21 cellular contexts compared by ENCODE assay signal in the genomic region with DNA sequence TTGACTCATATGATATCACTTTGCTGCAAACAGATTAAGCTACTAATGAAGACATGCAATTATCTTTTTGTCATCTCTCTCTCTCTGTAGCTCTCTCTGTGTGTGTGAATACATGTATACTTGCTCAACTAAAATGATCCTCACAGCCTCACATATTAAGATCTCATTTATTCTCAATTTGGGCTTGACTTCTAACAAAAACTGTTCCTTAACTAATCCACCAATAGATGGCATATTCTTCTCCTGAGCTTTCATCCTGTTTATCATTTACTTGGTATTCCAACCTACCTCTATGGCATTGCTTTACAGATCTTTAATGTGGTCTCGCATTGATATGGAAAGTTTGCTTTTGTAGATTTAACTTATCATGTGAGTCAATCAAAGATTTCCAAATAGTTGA.
DNase-seq lines count a peak whose midpoint lies in the region; ATAC-seq, FAIRE-seq and TF ChIP-seq lines count a peak whose summit lies in the region.
"Had no signal": no experiment of that assay in that cellular context is flagged by ENCODE, and none has a peak within 500 bp of the region (broad histone marks: within the 10 kb centered on the region; RNA-seq: fewer than 3 reads in every experiment).

No MANE protein-coding gene starts in this region.

- H2AFZ ChIP-seq in neuronal stem cell (ENCODE audit: low read length), result no peak overlapping the region

- no peaks in the 10 kb centered on the region for H3K4me1 Mint-ChIP-seq in chondrocyte (ENCODE audit: low read depth)
- no peaks in the 10 kb centered on the region for H3K4me1 Mint-ChIP-seq in activated naive CD8-positive, alpha-beta T cell treated with anti-CD3 and anti-CD28 coated beads, Interleukin-2, amount 50 U/mL, for 24 hours

- H4K8ac ChIP-seq in neuronal stem cell (ENCODE audit: low read depth, low read length), result no peak overlapping the region

- no peak overlapping the region for H3K14ac ChIP-seq in neuronal stem cell (ENCODE audit: low read length)

- FAIRE-seq in D721Med (lab: Jason Lieb, UNC), result peak; percentile 66
- FAIRE-seq: pancreas had no signal

- H3K4ac ChIP-seq in neuronal stem cell (ENCODE audit: low read length), result no peak overlapping the region

- no peak overlapping the region for H2AK5ac ChIP-seq in neuronal stem cell (ENCODE audit: low read depth, low read length)

- H3K27me3 ChIP-seq in neuronal stem cell (ENCODE audit: control insufficient read depth in 3 of 3, insufficient read depth in 3 of 3, low read depth in 1 of 3, low read length in 3 of 3), result no peaks in the 10 kb centered on the region
- H3K27me3 ChIP-seq: brain microvascular endothelial cell, foreskin keratinocyte, pancreas had no signal

- H3K36me3 Mint-ChIP-seq in chondrocyte (ENCODE audit: low read depth), result no peaks in the 10 kb centered on the region
- no peaks in the 10 kb centered on the region for H3K36me3 Mint-ChIP-seq in activated naive CD8-positive, alpha-beta T cell treated with anti-CD3 and anti-CD28 coated beads, Interleukin-2, amount 50 U/mL, for 24 hours (ENCODE audit: low read depth)
- H3K36me3 Mint-ChIP-seq: activated naive CD8-positive, alpha-beta T cell treated with anti-CD3 and anti-CD28 coated beads, Interleukin-2, amount 10 ng/mL, durations not matched to agents 7 days and 5 days; naive B cell had no signal

- no peak overlapping the region for H2BK120ac ChIP-seq in neuronal stem cell (ENCODE audit: low read depth, low read length)

- no peaks in the 10 kb centered on the region for H3K36me3 ChIP-seq in neuronal stem cell (replicated peaks in 1 of 2; ENCODE audit: control insufficient read depth in 2 of 2, insufficient read depth in 2 of 2, low read length in 2 of 2)
- H3K36me3 ChIP-seq: brain microvascular endothelial cell, pancreas had no signal

- DNase-seq in D721Med (ENCODE audit: insufficient read length, low spot score), result no peak
- DNase-seq in NCI-H2196 treated with DMSO at 0.1 percent for 48 hours (lab: John Stamatoyannopoulos, UW; ENCODE audit: unreplicated experiment), result peak; percentile 23
- no peak for DNase-seq in chondrocyte (ENCODE audit: low spot score)
- no peak for DNase-seq in NCI-H82 (lab: John Stamatoyannopoulos, UW)
- DNase-seq in activated naive CD8-positive, alpha-beta T cell treated with anti-CD3 and anti-CD28 coated beads, Interleukin-2, amount 50 U/mL, for 24 hours, result no peak
- no peak for DNase-seq in neuronal stem cell (ENCODE audit: low spot score)
- DNase-seq: activated naive CD8-positive, alpha-beta T cell treated with anti-CD3 and anti-CD28 coated beads, Interleukin-2, amount 10 ng/mL, durations not matched to agents 7 days and 5 days; brain microvascular endothelial cell; foreskin keratinocyte; IMR-90; kidney glomerular epithelial cell; naive B cell; stimulated activated CD4-positive, alpha-beta T cell treated with anti-CD3 and anti-CD28 coated beads, Interleukin-1b, Interleukin-23, amount 100 ng/mL, for 48 hours; stimulated activated naive CD4-positive, alpha-beta T cell treated with Interleukin-2 at 50 U/mL for 16 hours; T1000; trophoblast cell had no signal

- WGBS in neuronal stem cell (ENCODE audit: extremely low coverage in 2 of 2, insufficient read length in 2 of 2, insufficient replicate concordance in 1 of 2), 2 donors, result no CpG with 5 or more reads among the region's 1 CpG

- H3K27ac Mint-ChIP-seq in chondrocyte (ENCODE audit: unreplicated experiment), result no peak overlapping the region
- H3K27ac Mint-ChIP-seq in activated naive CD8-positive, alpha-beta T cell treated with anti-CD3 and anti-CD28 coated beads, Interleukin-2, amount 50 U/mL, for 24 hours, result no peak overlapping the region
- H3K27ac Mint-ChIP-seq: activated naive CD8-positive, alpha-beta T cell treated with anti-CD3 and anti-CD28 coated beads, Interleukin-2, amount 10 ng/mL, durations not matched to agents 7 days and 5 days; dendritic cell treated with granulocyte-macrophage colony-stimulating factor and Interleukin-4, amounts not matched to agents 40 ng/mL and 50 ng/mL, for 4 days; naive B cell had no signal

- H3K4me3 Mint-ChIP-seq in chondrocyte (ENCODE audit: unreplicated experiment), result no peak overlapping the region
- no peak overlapping the region for H3K4me3 Mint-ChIP-seq in activated naive CD8-positive, alpha-beta T cell treated with anti-CD3 and anti-CD28 coated beads, Interleukin-2, amount 50 U/mL, for 24 hours
- H3K4me3 Mint-ChIP-seq: activated naive CD8-positive, alpha-beta T cell treated with anti-CD3 and anti-CD28 coated beads, Interleukin-2, amount 10 ng/mL, durations not matched to agents 7 days and 5 days; dendritic cell treated with granulocyte-macrophage colony-stimulating factor and Interleukin-4, amounts not matched to agents 40 ng/mL and 50 ng/mL, for 4 days; naive B cell had no signal

- no peak overlapping the region for H3K23ac ChIP-seq in neuronal stem cell (ENCODE audit: low read depth, low read length, poor library complexity)

- no peak overlapping the region for H3K9ac ChIP-seq in neuronal stem cell (ENCODE audit: low read depth, low read length, poor library complexity)

- H3K79me1 ChIP-seq in neuronal stem cell (ENCODE audit: low read depth, low read length), result no peaks in the 10 kb centered on the region

- H3K27ac ChIP-seq in 22Rv1, result no peak overlapping the region
- no peak overlapping the region for H3K27ac ChIP-seq in neuronal stem cell (replicated peaks; ENCODE audit: low read length)
- H3K27ac ChIP-seq: brain microvascular endothelial cell, foreskin keratinocyte, SK-N-MC had no signal

- no peak overlapping the region for H3K4me2 ChIP-seq in neuronal stem cell (ENCODE audit: insufficient read depth, low read length, poor library complexity, severe bottlenecking)

- no peaks in the 10 kb centered on the region for H3K9me3 ChIP-seq in neuronal stem cell (replicated peaks in 1 of 2; ENCODE audit: control insufficient read depth in 2 of 2, insufficient read depth in 1 of 2, low read depth in 1 of 2, low read length in 2 of 2)
- H3K9me3 ChIP-seq: pancreas had no signal

- H2BK5ac ChIP-seq in neuronal stem cell (ENCODE audit: low read length), result no peak overlapping the region

- H3K4me3 ChIP-seq in neuronal stem cell (ENCODE audit: low read length in 2 of 2), result no peak overlapping the region
- H3K4me3 ChIP-seq: SK-N-MC had no signal

- no peak for ATAC-seq in HG02678 (IDR thresholded peaks at IDR 0.05; ENCODE audit: unreplicated experiment)
- no peak for ATAC-seq in activated naive CD8-positive, alpha-beta T cell treated with anti-CD3 and anti-CD28 coated beads, Interleukin-2, amount 50 U/mL, for 24 hours
- ATAC-seq: foreskin keratinocyte had no signal

- no peaks in the 10 kb centered on the region for H3K4me1 ChIP-seq in neuronal stem cell (ENCODE audit: control insufficient read depth in 2 of 2, insufficient read depth in 1 of 2, low read depth in 1 of 2, low read length in 2 of 2)
- H3K4me1 ChIP-seq: foreskin keratinocyte had no signal

- no peaks in the 10 kb centered on the region for H3K9me3 Mint-ChIP-seq in chondrocyte (ENCODE audit: low read depth)
- peaks cover 3% of the 10 kb centered on the region for H3K9me3 Mint-ChIP-seq in activated naive CD8-positive, alpha-beta T cell treated with anti-CD3 and anti-CD28 coated beads, Interleukin-2, amount 50 U/mL, for 24 hours
- H3K9me3 Mint-ChIP-seq: dendritic cell treated with granulocyte-macrophage colony-stimulating factor and Interleukin-4, amounts not matched to agents 40 ng/mL and 50 ng/mL, for 4 days had no signal

- H3K27me3 Mint-ChIP-seq in chondrocyte (ENCODE audit: low read depth), result peaks cover 2% of the 10 kb centered on the region
- H3K27me3 Mint-ChIP-seq in activated naive CD8-positive, alpha-beta T cell treated with anti-CD3 and anti-CD28 coated beads, Interleukin-2, amount 50 U/mL, for 24 hours, result no peaks in the 10 kb centered on the region
- H3K27me3 Mint-ChIP-seq: activated naive CD8-positive, alpha-beta T cell treated with anti-CD3 and anti-CD28 coated beads, Interleukin-2, amount 10 ng/mL, durations not matched to agents 7 days and 5 days; dendritic cell treated with granulocyte-macrophage colony-stimulating factor and Interleukin-4, amounts not matched to agents 40 ng/mL and 50 ng/mL, for 4 days; naive B cell had no signal

- H4K91ac ChIP-seq in neuronal stem cell (ENCODE audit: low read depth, low read length, poor library complexity), result no peak overlapping the region

- TF ChIP-seq CTCF in 22Rv1 (IDR thresholded peaks at IDR 0.05) (peak; percentile 50), D721Med (IDR thresholded peaks at IDR 0.05; ENCODE audit: insufficient read depth, missing control alignments) (no peak), chondrocyte (IDR thresholded peaks at IDR 0.05) (peak; percentile 30)

- no peak overlapping the region for H2BK12ac ChIP-seq in neuronal stem cell (ENCODE audit: low read length)

- H2BK15ac ChIP-seq in neuronal stem cell (ENCODE audit: low read length), result no peak overlapping the region

- no peak overlapping the region for H3K18ac ChIP-seq in neuronal stem cell (ENCODE audit: low read length)
